In genomic region chr3:49812916-49813496, GRCh38 we compare ENCODE assay signal across 8 cellular contexts. TPM values are rescaled to one million over a fixed set of nuclear protein-coding genes. Genes with fewer than 3 reads are reported as not detected.
DNase-seq lines count a peak whose midpoint lies in the region; ATAC-seq and TF ChIP-seq lines count a peak whose summit lies in the region.
"Had no signal": no experiment of that assay in that cellular context is flagged by ENCODE, and none has a peak within 500 bp of the region (broad histone marks: within the 10 kb centered on the region; RNA-seq: fewer than 3 reads in every experiment).

No MANE protein-coding gene starts in this region.

- peak overlapping the region; percentile 65 for H3K27ac ChIP-seq in vagina

- H3K36me3 ChIP-seq in vagina = peaks cover 0 to 16% of the 10 kb centered on the region in 2 donors

- intact Hi-C loops in vagina (cut with DNase I) = no loop called here

- DNase-seq in stimulated activated CD4-positive, alpha-beta T cell treated with anti-CD3 and anti-CD28 coated beads, Interleukin-15, amount 100 ng/mL, for 24 hours = peak; percentile 9
- no peak for DNase-seq in stimulated activated CD4-positive, alpha-beta T cell treated with anti-CD3 and anti-CD28 coated beads, Interleukin-2, amount 100 ng/mL, for 48 hours
- DNase-seq in immature natural killer cell = no peak
- DNase-seq in vagina (ENCODE audit: extremely low spot score in 2 of 2) = no peak
- no peak for DNase-seq in KG1 (lab: John Stamatoyannopoulos, UW)

- H3K4me1 ChIP-seq in vagina = peaks cover 35% of the 10 kb centered on the region

- H3K27me3 ChIP-seq in vagina = no peaks in the 10 kb centered on the region

- H3K4me1 Mint-ChIP-seq in immature natural killer cell = peaks cover 31 to 32% of the 10 kb centered on the region in 2 donors

- TF ChIP-seq POLR2A in vagina (IDR thresholded peaks at IDR 0.05) = no peak

- peak overlapping the region; percentile 40 to 55 for H3K4me3 ChIP-seq in vagina

- peaks cover 0 to 1% (median 0%) of the 10 kb centered on the region in 3 donors for H3K27me3 Mint-ChIP-seq in immature natural killer cell (ENCODE audit: low read depth in 3 of 3)

- no peak for TF ChIP-seq CTCF in vagina (IDR thresholded peaks at IDR 0.05)

- H3K9me3 ChIP-seq in vagina = no peaks in the 10 kb centered on the region

- H3K4me3 Mint-ChIP-seq in immature natural killer cell = peak overlapping the region; percentile 96 to 99 (median 98)

- H3K36me3 Mint-ChIP-seq in immature natural killer cell = peaks cover 0 to 28% (median 0%) of the 10 kb centered on the region in 3 donors

- H3K9me3 Mint-ChIP-seq in immature natural killer cell = no peaks in the 10 kb centered on the region

- ATAC-seq in HG03432 (IDR thresholded peaks at IDR 0.05; ENCODE audit: unreplicated experiment) = no peak

- H3K27ac Mint-ChIP-seq in immature natural killer cell = peak overlapping the region; percentile 94 to 98 (median 96)

RNA-seq across cellular contexts. Expression of gene UBA7, which starts 0.7 kb away (rescaled TPM):
- 10 to 100 TPM; 28.5 to 72.6 (median 54.7) TPM for polyA plus RNA-seq in immature natural killer cell
- total RNA-seq in vagina = 68.3 TPM

RNA-seq across cellular contexts. Expression of gene INKA1, which starts 9.9 kb away (rescaled TPM):
- 1 to 10 TPM in 1 of 3 donors, not detected in 2; 1.2 TPM for polyA plus RNA-seq in immature natural killer cell
- 12.5 TPM for total RNA-seq in vagina

RNA-seq across cellular contexts. Expression of gene CDHR4, which starts 13.3 kb away (rescaled TPM):
- not detected for polyA plus RNA-seq in immature natural killer cell
- total RNA-seq in vagina = not detected
- total RNA-seq: activated CD8-positive, alpha-beta memory T cell treated with anti-CD3 and anti-CD28 coated beads for 36 hours; pulmonary artery endothelial cell had no signal

RNA-seq across cellular contexts. Expression of gene IP6K1, which starts 26.7 kb away (rescaled TPM):
- 10 to 100 TPM; 18.2 to 43.6 (median 23.7) TPM for polyA plus RNA-seq in immature natural killer cell
- 46.2 TPM for total RNA-seq in vagina

RNA-seq across cellular contexts. Expression of gene TRAIP, which starts 43.4 kb away (rescaled TPM):
- 1 to 10 TPM in 2 of 3 donors, not detected in 1; 1.4 to 1.5 TPM for polyA plus RNA-seq in immature natural killer cell
- total RNA-seq in vagina = 17.4 TPM
